Comparison of ENCODE assay signal across 18 cellular contexts in the genomic region with DNA sequence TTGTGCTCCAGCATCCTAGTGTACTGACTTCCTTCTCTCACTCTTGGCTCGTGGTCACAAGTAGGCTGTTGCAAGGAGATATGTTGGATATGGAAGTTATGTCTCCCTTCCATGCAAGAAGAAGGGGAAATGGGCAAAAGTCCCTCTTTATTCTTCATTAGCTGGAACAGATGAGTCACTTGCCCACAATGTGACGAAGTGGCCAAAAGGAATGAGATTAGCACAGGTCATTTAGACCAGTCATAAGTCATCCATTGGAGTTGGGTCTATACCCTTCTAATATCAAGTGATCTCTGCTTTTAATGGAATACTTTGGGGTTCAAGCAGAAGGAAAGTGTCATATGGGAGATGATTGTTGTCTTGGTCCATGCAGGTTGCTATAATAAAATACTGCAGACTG.
DNase-seq lines count a peak whose midpoint lies in the region; FAIRE-seq and TF ChIP-seq lines count a peak whose summit lies in the region.
"Had no signal": no experiment of that assay in that cellular context is flagged by ENCODE, and none has a peak within 500 bp of the region (broad histone marks: within the 10 kb centered on the region; RNA-seq: fewer than 3 reads in every experiment).

No MANE protein-coding gene starts in this region.

- H3K27ac ChIP-seq in endothelial cell of umbilical vein (ENCODE audit: insufficient read depth, low read depth, low read length) (no peak overlapping the region), osteoblast (ENCODE audit: low read depth, low read length) (peak overlapping the region; percentile 92)
- H3K27ac ChIP-seq: coronary artery, heart left ventricle, psoas muscle had no signal

- dilution Hi-C loops in endothelial cell of umbilical vein (cut with MboI; ENCODE audit: extremely low pct_ligation_motif_present, low sequenced_read_pairs) = no loop called here

- no TSS peak for BruUV-seq in endothelial cell of umbilical vein (replicated peaks; lab: Mats Ljungman, UMichigan)

- FAIRE-seq in endothelial cell of umbilical vein (lab: Jason Lieb, UNC) = no peak
- FAIRE-seq in HTR-8/SVneo (lab: Jason Lieb, UNC) = no peak
- FAIRE-seq: kidney had no signal

- H3K27me3 ChIP-seq in endothelial cell of umbilical vein (ENCODE audit: control insufficient read depth in 2 of 2, insufficient read depth in 2 of 2, low read length in 2 of 2) (no peaks in the 10 kb centered on the region), osteoblast (ENCODE audit: insufficient read depth, low read length) (no peaks in the 10 kb centered on the region)
- H3K27me3 ChIP-seq: ascending aorta, heart left ventricle had no signal

- H3K9ac ChIP-seq in endothelial cell of umbilical vein (replicated peaks; ENCODE audit: extremely low read depth, insufficient read depth, low read length) = no peak overlapping the region

- CTCF ChIA-PET in endothelial cell of umbilical vein (lab: Charles Lee) = interaction anchor here (1.2 kb wide), 1 partner anchor 291 kb away, joined by 4 read pairs; no protein-coding TSS in a partner anchor

- POLR2A ChIA-PET in endothelial cell of umbilical vein (lab: Charles Lee) = no interaction called here

- H3K79me2 ChIP-seq in endothelial cell of umbilical vein (ENCODE audit: control insufficient read depth, insufficient read depth, low read length) (no peaks in the 10 kb centered on the region), osteoblast (ENCODE audit: insufficient read depth, low read length) (no peaks in the 10 kb centered on the region)

- H3K9me1 ChIP-seq in endothelial cell of umbilical vein (replicated peaks; ENCODE audit: control insufficient read depth, extremely low read depth, insufficient read depth, low read length) = no peaks in the 10 kb centered on the region

- intact Hi-C loops in endothelial cell of umbilical vein (cut with micrococcal nuclease) = no loop called here

- TF ChIP-seq POLR2A in endothelial cell of umbilical vein (IDR thresholded peaks at IDR 0.05; ENCODE audit: low read depth, low read length) = no peak

- peaks cover 28% of the 10 kb centered on the region for H3K4me1 ChIP-seq in endothelial cell of umbilical vein (ENCODE audit: control insufficient read depth, extremely low read depth, insufficient read depth, low read length)
- H3K4me1 ChIP-seq in osteoblast (ENCODE audit: insufficient read depth, low read length) = peaks cover 60% of the 10 kb centered on the region
- H3K4me1 ChIP-seq: psoas muscle had no signal

- no peaks in the 10 kb centered on the region for H4K20me1 ChIP-seq in endothelial cell of umbilical vein (replicated peaks; ENCODE audit: control insufficient read depth, extremely low read depth, insufficient read depth, low read length)
- H4K20me1 ChIP-seq in osteoblast (ENCODE audit: insufficient read depth, low read length) = no peaks in the 10 kb centered on the region

- H3K9me3 ChIP-seq in endothelial cell of umbilical vein (replicated peaks; ENCODE audit: control insufficient read depth, insufficient read depth, low read length) (no peaks in the 10 kb centered on the region), osteoblast (ENCODE audit: low read depth, low read length) (no peaks in the 10 kb centered on the region)
- H3K9me3 ChIP-seq: ascending aorta, heart left ventricle, psoas muscle had no signal

- DNase-seq in Daoy (ENCODE audit: low read depth) (peak; percentile 63), M059J (ENCODE audit: low read depth) (peak; percentile 97), endothelial cell of umbilical vein (ENCODE audit: low read depth, low spot score) (peak; percentile 4), osteoblast (ENCODE audit: insufficient read length, low spot score, missing footprints) (no peak), HTR-8/SVneo (ENCODE audit: insufficient read length, low spot score) (no peak), AML-193 (lab: John Stamatoyannopoulos, UW) (no peak), NCI-H1694 treated with DMSO at 0.1 percent for 48 hours (lab: John Stamatoyannopoulos, UW) (no peak)
- DNase-seq: activated naive CD4-positive, alpha-beta T cell treated with Interleukin-2 at 50 U/mL for 16 hours; activated T-cell treated with anti-CD3 and anti-CD28 coated beads for 4 hours; CD4-positive, CD25-positive, alpha-beta regulatory T cell; DND-41; heart left ventricle; kidney; NCI-H2107; NCI-H748 treated with DMSO at 0.1 percent for 48 hours; psoas muscle had no signal

- H3K4me2 ChIP-seq in endothelial cell of umbilical vein (ENCODE audit: insufficient read depth, low read length) (no peak overlapping the region), osteoblast (ENCODE audit: insufficient read depth, low read length) (no peak overlapping the region)

- H2AFZ ChIP-seq in endothelial cell of umbilical vein (ENCODE audit: low read depth, low read length) = no peak overlapping the region
- no peak overlapping the region for H2AFZ ChIP-seq in osteoblast (ENCODE audit: low read length)

- H3K36me3 ChIP-seq in endothelial cell of umbilical vein (ENCODE audit: control insufficient read depth in 2 of 2, extremely low read depth in 1 of 2, insufficient read depth in 2 of 2, low read length in 2 of 2) = no peaks in the 10 kb centered on the region
- no peaks in the 10 kb centered on the region for H3K36me3 ChIP-seq in osteoblast (ENCODE audit: insufficient read depth, low read length)
- H3K36me3 ChIP-seq: ascending aorta, heart left ventricle had no signal

- TF ChIP-seq CTCF in endothelial cell of umbilical vein (IDR thresholded peaks at IDR 0.05; ENCODE audit: extremely low read depth in 1 of 2, insufficient read depth in 1 of 2, low read depth in 1 of 2, low read length in 2 of 2) (no peak), osteoblast (IDR thresholded peaks at IDR 0.05; ENCODE audit: extremely low read depth, low read depth, low read length) (no peak)

- H3K4me3 ChIP-seq in endothelial cell of umbilical vein (replicated peaks in 1 of 3; ENCODE audit: insufficient read depth in 1 of 3, low read depth in 1 of 3, low read length in 3 of 3) (no peak overlapping the region), osteoblast (ENCODE audit: insufficient read depth, low read length) (no peak overlapping the region)
- H3K4me3 ChIP-seq: ascending aorta, coronary artery, heart left ventricle, psoas muscle had no signal

TF ChIP-seq in endothelial cell of umbilical vein, 7 proteins besides CTCF, POLR2A, EP300 and RAD21:
- TF ChIP-seq FOS (IDR thresholded peaks at IDR 0.05; ENCODE audit: borderline replicate concordance, insufficient read depth, low read length) (peak; percentile 47), EZH2 (IDR thresholded peaks at IDR 0.05; ENCODE audit: borderline replicate concordance, low read depth, low read length, severe bottlenecking) (no peak), GATA2 (IDR thresholded peaks at IDR 0.05; ENCODE audit: insufficient read depth, insufficient read length, low read depth, low read length) (peak; percentile 8)

Comparison
In these comparisons a context has a peak if more than half of its experiments do, and no peak if none do; other contexts are left out.
1. DNase-seq: peak in Daoy (single experiment), M059J (single experiment) and endothelial cell of umbilical vein (single experiment); none in osteoblast (single experiment), HTR-8/SVneo (single experiment), AML-193 (0 of 2) and NCI-H1694 treated with DMSO at 0.1 percent for 48 hours (single experiment).